In genomic region chr12:120265203-120265482, GRCh38 we compare ENCODE assay signal across 7 cellular contexts. TPM values are rescaled to one million over a fixed set of nuclear protein-coding genes. Genes with fewer than 3 reads are reported as not detected.
DNase-seq lines count a peak whose midpoint lies in the region; ATAC-seq and TF ChIP-seq lines count a peak whose summit lies in the region.

No MANE protein-coding gene starts in this region.

- H3K9me3 Mint-ChIP-seq in glutamatergic neuron (ENCODE audit: unreplicated experiment), result peaks cover 4% of the 10 kb centered on the region

- 0 to 3% methylated on average over 7 to 10 of the region's 21 CpGs for WGBS in GM23248 (ENCODE audit: low coverage in 1 of 2, low lambda C conversion rate in 2 of 2, missing lambda C conversion rate in 2 of 2), 2 experiments
- 0% methylated on average over 7 of the region's 21 CpGs for WGBS in smooth muscle cell (ENCODE audit: low lambda C conversion rate)

- H3K4me1 ChIP-seq in GM23248 (ENCODE audit: insufficient read depth) (peaks cover 24% of the 10 kb centered on the region), smooth muscle cell (ENCODE audit: low read depth) (peaks cover 28% of the 10 kb centered on the region)

- DNase-seq in GM23248 (no peak), glutamatergic neuron (no peak), smooth muscle cell (lab: John Stamatoyannopoulos, UW; ENCODE audit: unreplicated experiment) (no peak), HUDEP-2 (lab: John Stamatoyannopoulos, UW; ENCODE audit: unreplicated experiment in 76 of 76) (no peak), midbrain (lab: John Stamatoyannopoulos, UW) (no peak)

- H2AFZ ChIP-seq in GM23248, result no peak overlapping the region
- H2AFZ ChIP-seq in SU-DHL-6 (ENCODE audit: low read depth, low read length, severe bottlenecking), result peak overlapping the region; percentile 84
- H2AFZ ChIP-seq in smooth muscle cell (ENCODE audit: low read depth), result peak overlapping the region; percentile 62

- peak overlapping the region; percentile 82 for H3K4me3 ChIP-seq in GM23248
- H3K4me3 ChIP-seq in SU-DHL-6 (ENCODE audit: insufficient read depth, low read length, poor library complexity, severe bottlenecking), result peak overlapping the region; percentile 68
- peak overlapping the region; percentile 97 for H3K4me3 ChIP-seq in smooth muscle cell

- no peak overlapping the region for H3K27ac Mint-ChIP-seq in glutamatergic neuron (ENCODE audit: unreplicated experiment)

- H4K20me1 ChIP-seq in GM23248 (ENCODE audit: insufficient read depth) (no peaks in the 10 kb centered on the region), SU-DHL-6 (ENCODE audit: low read depth, low read length) (no peaks in the 10 kb centered on the region), smooth muscle cell (ENCODE audit: low read depth) (peaks cover 46% of the 10 kb centered on the region)

- peaks cover 17% of the 10 kb centered on the region for H3K4me1 Mint-ChIP-seq in glutamatergic neuron (ENCODE audit: low read depth, unreplicated experiment)

- H3K79me2 ChIP-seq in GM23248 (ENCODE audit: insufficient read depth) (peaks cover 53% of the 10 kb centered on the region), SU-DHL-6 (ENCODE audit: insufficient read depth, low read length) (no peaks in the 10 kb centered on the region), smooth muscle cell (ENCODE audit: low read depth) (peaks cover 52% of the 10 kb centered on the region)

- H3K4me2 ChIP-seq in GM23248 (ENCODE audit: unreplicated experiment) (peak overlapping the region; percentile 94), SU-DHL-6 (ENCODE audit: low read depth, low read length, poor library complexity, severe bottlenecking) (peak overlapping the region; percentile 70), smooth muscle cell (peak overlapping the region; percentile 97)

- H3K9me3 ChIP-seq in GM23248 (ENCODE audit: low read depth) (no peaks in the 10 kb centered on the region), SU-DHL-6 (ENCODE audit: insufficient read depth, low read length) (no peaks in the 10 kb centered on the region), smooth muscle cell (replicated peaks; ENCODE audit: low read depth) (no peaks in the 10 kb centered on the region)

- H3K9ac ChIP-seq in GM23248 (peak overlapping the region; percentile 93), SU-DHL-6 (ENCODE audit: low read length) (peak overlapping the region; percentile 75), smooth muscle cell (ENCODE audit: low read depth) (peak overlapping the region; percentile 92)

- H3F3A ChIP-seq in GM23248 (ENCODE audit: insufficient read depth) (peaks cover 46% of the 10 kb centered on the region), SU-DHL-6 (ENCODE audit: insufficient read depth) (no peaks in the 10 kb centered on the region), smooth muscle cell (ENCODE audit: low read depth) (peaks cover 9% of the 10 kb centered on the region)

- no peak for TF ChIP-seq CTCF in SU-DHL-6 (IDR thresholded peaks at IDR 0.05; ENCODE audit: insufficient read depth, low read length, poor library complexity, severe bottlenecking)
- TF ChIP-seq CTCF in glutamatergic neuron (IDR thresholded peaks at IDR 0.05; ENCODE audit: partially characterized antibody, unreplicated experiment), result no peak
- no peak for TF ChIP-seq CTCF in smooth muscle cell (IDR thresholded peaks at IDR 0.05; ENCODE audit: borderline replicate concordance, insufficient read depth, poor library complexity, severe bottlenecking)

- H3K9me2 ChIP-seq in GM23248 (ENCODE audit: insufficient read depth), result no peaks in the 10 kb centered on the region
- no peaks in the 10 kb centered on the region for H3K9me2 ChIP-seq in SU-DHL-6 (replicated peaks; ENCODE audit: insufficient read depth, low read length)

- peak overlapping the region; percentile 94 for H3K4me3 Mint-ChIP-seq in glutamatergic neuron (ENCODE audit: unreplicated experiment)

- H3K27ac ChIP-seq in GM23248 (peak overlapping the region; percentile 82), SU-DHL-6 (ENCODE audit: low read depth, low read length) (no peak overlapping the region), smooth muscle cell (ENCODE audit: low read depth) (peak overlapping the region; percentile 78)

- H3K36me3 Mint-ChIP-seq in glutamatergic neuron (ENCODE audit: unreplicated experiment), result no peaks in the 10 kb centered on the region

- H3K27me3 ChIP-seq in GM23248 (replicated peaks; ENCODE audit: insufficient read depth), result no peaks in the 10 kb centered on the region
- H3K27me3 ChIP-seq in SU-DHL-6 (ENCODE audit: low read length), result no peaks in the 10 kb centered on the region
- H3K27me3 ChIP-seq in smooth muscle cell (ENCODE audit: low read depth), result no peaks in the 10 kb centered on the region

- in situ Hi-C loops in GM23248 (cut with MboI), result no loop called here

- peaks cover 14% of the 10 kb centered on the region for H3K27me3 Mint-ChIP-seq in glutamatergic neuron (ENCODE audit: unreplicated experiment)

- no peaks in the 10 kb centered on the region for H3K36me3 ChIP-seq in GM23248 (ENCODE audit: low read depth)
- H3K36me3 ChIP-seq in SU-DHL-6 (ENCODE audit: low read length), result no peaks in the 10 kb centered on the region
- H3K36me3 ChIP-seq in smooth muscle cell (ENCODE audit: low read depth), result no peaks in the 10 kb centered on the region

- ATAC-seq in GM21360 (IDR thresholded peaks at IDR 0.05; ENCODE audit: unreplicated experiment), result no peak

RNA-seq across cellular contexts. Expression of gene PXN, which starts 0.4 kb away (rescaled TPM):
- total RNA-seq in GM23248 (2014; rRNA removed; shearing (Covaris generic)), result 63.7 and 87.2 TPM in 2 replicates
- 134 and 135 TPM in 2 replicates for polyA plus RNA-seq in GM23248 (2016; fragmentation: Nextera tagmentation; extraction: Ambion mirVana)
- total RNA-seq in glutamatergic neuron (ENCODE audit: unreplicated experiment), result 39.5 TPM
- 16.6 and 17.2 TPM in 2 replicates for total RNA-seq in smooth muscle cell
- polyA plus RNA-seq in smooth muscle cell, result 27.0 and 61.2 TPM in 2 replicates

RNA-seq across cellular contexts. Expression of gene RNU4-2, which starts 26.6 kb away (rescaled TPM):
- under 0.01 TPM in 1 of 2 replicates, not detected in the other for total RNA-seq in GM23248 (2014; rRNA removed; shearing (Covaris generic))
- polyA plus RNA-seq in GM23248 (2016; fragmentation: Nextera tagmentation; extraction: Ambion mirVana), result 4.0 and 6.9 TPM in 2 replicates
- total RNA-seq in glutamatergic neuron (ENCODE audit: unreplicated experiment), result 8,083 TPM
- under 0.01 TPM in 2 replicates for total RNA-seq in smooth muscle cell
- polyA plus RNA-seq in smooth muscle cell, result 4.5 TPM in 1 of 2 replicates, not detected in the other

RNA-seq across cellular contexts. Expression of gene RNU4-1, which starts 27.9 kb away (rescaled TPM):
- not detected in 2 replicates for total RNA-seq in GM23248 (2014; rRNA removed; shearing (Covaris generic))
- polyA plus RNA-seq in GM23248 (2016; fragmentation: Nextera tagmentation; extraction: Ambion mirVana) (4.1 TPM in 1 of 2 replicates, not detected in the other), smooth muscle cell (3.8 TPM in 1 of 2 replicates, not detected in the other)
- total RNA-seq in glutamatergic neuron (ENCODE audit: unreplicated experiment) (5,722 TPM), smooth muscle cell (under 0.01 TPM in 2 replicates)

RNA-seq across cellular contexts. Expression of gene SIRT4, which starts 37.0 kb away (rescaled TPM):
- total RNA-seq in GM23248 (2014; rRNA removed; shearing (Covaris generic)), result not detected in 2 replicates
- polyA plus RNA-seq in GM23248 (2016; fragmentation: Nextera tagmentation; extraction: Ambion mirVana) (1.4 TPM in 2 replicates), smooth muscle cell (5.3 and 5.5 TPM in 2 replicates)
- total RNA-seq in glutamatergic neuron (ENCODE audit: unreplicated experiment) (3.8 TPM), smooth muscle cell (2.7 and 4.8 TPM in 2 replicates)

Comparison
In these comparisons a context has a peak if more than half of its experiments do, and no peak if none do; other contexts are left out.
1. RNA of gene RNU4-2, which starts 26.6 kb away (total RNA-seq): 8,083 TPM in glutamatergic neuron (single experiment); under 0.01 TPM in GM23248 and under 0.01 TPM in smooth muscle cell; every median in the first group is over 1,000 times any median in the second.
2. RNA of gene RNU4-1, which starts 27.9 kb away (total RNA-seq): 5,722 TPM in glutamatergic neuron (single experiment); not detected in GM23248 and under 0.01 TPM in smooth muscle cell; every median in the first group is over 1,000 times any median in the second.
3. Peak in every context shown above with its lines, with median percentiles within 50 percentile points of each other: H3K4me2 ChIP-seq, H3K4me3 ChIP-seq and H3K9ac ChIP-seq.